Comparison of ENCODE assay signal across 16 cellular contexts in the genomic region with DNA sequence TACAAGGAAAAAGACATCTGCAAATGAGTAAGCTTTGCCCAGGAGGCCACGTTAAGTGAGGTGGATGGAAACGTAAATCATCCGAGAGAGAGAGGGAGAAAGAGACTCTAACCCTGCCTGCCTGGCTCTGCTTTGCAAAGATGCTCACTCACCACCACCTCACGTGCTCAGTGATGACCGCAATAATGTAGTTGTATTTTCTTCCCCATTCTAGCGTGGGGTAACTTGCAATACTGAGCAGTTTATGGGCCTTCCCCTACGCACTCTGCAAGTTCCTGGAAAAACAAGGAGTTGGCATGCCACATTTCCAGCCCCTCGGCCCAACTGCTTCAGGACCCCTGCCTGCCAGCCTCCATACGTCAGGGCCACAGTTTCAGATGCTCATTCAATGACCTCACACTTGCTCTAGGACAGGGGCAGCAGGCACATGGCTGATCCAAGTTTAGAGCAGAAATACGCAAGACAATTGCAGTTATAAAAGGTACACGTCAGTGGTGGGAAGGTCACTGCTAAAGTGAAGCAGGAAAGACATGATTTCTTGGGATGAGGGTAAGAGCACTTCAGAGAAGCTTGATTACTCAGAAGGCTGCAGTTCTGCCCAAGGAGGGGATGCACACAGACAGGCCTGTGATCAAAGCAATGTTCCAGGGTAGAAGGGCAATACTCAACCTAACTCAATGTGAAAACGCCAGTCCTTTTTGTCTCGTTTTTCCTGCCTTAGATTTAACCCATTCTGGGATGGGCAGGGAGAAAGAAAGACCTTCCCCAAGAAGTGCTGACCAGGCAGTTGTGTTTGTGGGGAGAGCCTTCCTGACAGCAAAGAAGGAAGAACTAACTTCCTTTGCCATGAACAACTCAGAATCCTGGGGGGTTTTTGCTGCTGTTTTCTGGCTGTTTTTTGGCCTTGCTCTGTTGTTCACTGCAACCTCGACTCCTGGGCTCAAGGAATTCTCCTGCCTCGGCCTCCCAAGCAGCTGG.
DNase-seq lines count a peak whose midpoint lies in the region; ATAC-seq, FAIRE-seq and TF ChIP-seq lines count a peak whose summit lies in the region.
"Had no signal": no experiment of that assay in that cellular context is flagged by ENCODE, and none has a peak within 500 bp of the region (broad histone marks: within the 10 kb centered on the region; RNA-seq: fewer than 3 reads in every experiment).

No MANE protein-coding gene starts in this region.

- no peaks in the 10 kb centered on the region for H3K36me3 ChIP-seq in ascending aorta
- no peaks in the 10 kb centered on the region for H3K36me3 ChIP-seq in right lobe of liver
- H3K36me3 ChIP-seq in stomach, result no peaks in the 10 kb centered on the region

- FAIRE-seq in RCC 7860 (lab: Jason Lieb, UNC), result no peak

- H3K4me3 ChIP-seq in ascending aorta (no peak overlapping the region), right lobe of liver (no peak overlapping the region), stomach (no peak overlapping the region)

- TF ChIP-seq CTCF in ascending aorta (IDR thresholded peaks at IDR 0.05), result no peak
- no peak for TF ChIP-seq CTCF in right lobe of liver (IDR thresholded peaks at IDR 0.05)
- TF ChIP-seq CTCF in stomach (IDR thresholded peaks at IDR 0.05), result no peak

- 58% methylated on average over 10 of the region's 15 CpGs for WGBS in right lobe of liver (ENCODE audit: insufficient coverage, low coverage, low lambda C conversion rate, missing lambda C conversion rate)
- WGBS in stomach, 5 donors, result 70 to 81% (median 77%) methylated on average over 15 of the region's 15 CpGs

- intact Hi-C loops in ascending aorta (cut with DNase I) (loop anchor here (10.0 kb wide), 1 partner anchor 254 kb away; no protein-coding TSS in a partner anchor), right lobe of liver (cut with DNase I) (no loop called here), stomach (cut with DNase I; ENCODE audit: low total_unique reads) (no loop called here)

- TF ChIP-seq EP300 in stomach (IDR thresholded peaks at IDR 0.05), result no peak

- no peaks in the 10 kb centered on the region for H3K9me3 ChIP-seq in ascending aorta
- no peaks in the 10 kb centered on the region for H3K9me3 ChIP-seq in right lobe of liver
- H3K9me3 ChIP-seq in stomach, result no peaks in the 10 kb centered on the region

- no peak overlapping the region for H3K27ac ChIP-seq in ascending aorta
- H3K27ac ChIP-seq in right lobe of liver, result no peak overlapping the region
- H3K27ac ChIP-seq in stomach, result peak overlapping the region in 3 of 5 donors; percentile 30 to 59 (median 39)

- DNase-seq in M059J (ENCODE audit: low read depth) (peak; percentile 6), ascending aorta (ENCODE audit: low spot score in 2 of 2) (peak; percentile 45 to 74), right lobe of liver (peak in 1 of 3 donors; percentile 28), stomach (no peak), globus pallidus (ENCODE audit: low spot score) (no peak), AG08395 (ENCODE audit: low spot score) (no peak), RCC 7860 (ENCODE audit: low spot score) (no peak), DMS153 treated with DMSO at 0.1 percent for 48 hours (lab: John Stamatoyannopoulos, UW; ENCODE audit: unreplicated experiment) (no peak)
- DNase-seq: CD4-positive, alpha-beta T cell; central memory CD4-positive, alpha-beta T cell; EL; mammary epithelial cell; NCI-H1105; NCI-H526; SHP77 treated with DMSO at 0.1 percent for 48 hours had no signal

- TF ChIP-seq POLR2A in right lobe of liver (IDR thresholded peaks at IDR 0.05) (no peak), stomach (IDR thresholded peaks at IDR 0.05) (no peak)

- H3K27me3 ChIP-seq in ascending aorta, result no peaks in the 10 kb centered on the region
- no peaks in the 10 kb centered on the region for H3K27me3 ChIP-seq in right lobe of liver
- H3K27me3 ChIP-seq in stomach, result no peaks in the 10 kb centered on the region

- peak; percentile 27 to 37 (median 34) for ATAC-seq in right lobe of liver
- ATAC-seq: activated naive CD4-positive, alpha-beta T cell treated with anti-CD3 and anti-CD28 coated beads, Interleukin-2, amount 50 U/mL, for 72 hours had no signal

- H3K4me1 ChIP-seq in ascending aorta (peaks cover 0 to 12% of the 10 kb centered on the region in 2 donors), right lobe of liver (peaks cover 0 to 8% (median 0%) of the 10 kb centered on the region in 4 donors), stomach (peaks cover 0 to 25% (median 7%) of the 10 kb centered on the region in 4 donors)

Comparison
In these comparisons a context has a peak if more than half of its experiments do, and no peak if none do; other contexts are left out.
1. DNase-seq: peak in M059J (single experiment) and ascending aorta (2 of 2); none in stomach (single experiment), globus pallidus (single experiment), AG08395 (single experiment), RCC 7860 (single experiment) and DMS153 treated with DMSO at 0.1 percent for 48 hours (single experiment).
2. H3K27ac ChIP-seq: peak in stomach (3 of 5); none in ascending aorta (0 of 2) and right lobe of liver (0 of 3).